1 cellular context compared by ENCODE assay signal in genomic region chr10:71112138-71112785, GRCh38.
TF ChIP-seq lines count a peak whose summit lies in the region.

No MANE protein-coding gene starts in this region.

TF ChIP-seq in K562, 482 proteins besides CTCF, POLR2A, EP300 and RAD21 (continued from another document):
- TF ChIP-seq SFPQ (IDR thresholded peaks at IDR 0.05; ENCODE audit: low read depth, low read length) = no peak
- no peak for TF ChIP-seq MTA2 (IDR thresholded peaks at IDR 0.05; ENCODE audit: low read depth)
- no peak for TF ChIP-seq ZNF592 (IDR thresholded peaks at IDR 0.05)
- no peak for TF ChIP-seq SMC3 (conservative IDR thresholded peaks at IDR 0.05; ENCODE audit: insufficient read depth, low read depth, low read length)
- TF ChIP-seq HSF4 (CRISPR knock-in tag; IDR thresholded peaks at IDR 0.05; ENCODE audit: borderline replicate concordance) = no peak
- no peak for TF ChIP-seq RBM14 (IDR thresholded peaks at IDR 0.05; ENCODE audit: borderline replicate concordance, insufficient read depth, low read depth, low read length)
- no peak for TF ChIP-seq HOMEZ (CRISPR knock-in tag; IDR thresholded peaks at IDR 0.05)
- no peak for TF ChIP-seq HINFP (tag; conservative IDR thresholded peaks at IDR 0.05; ENCODE audit: low read depth)
- TF ChIP-seq EHMT2 (IDR thresholded peaks at IDR 0.05) = no peak
- TF ChIP-seq MAFF (IDR thresholded peaks at IDR 0.05; ENCODE audit: low read length) = peak; percentile 72
- no peak for TF ChIP-seq KDM2B (CRISPR knock-in tag; IDR thresholded peaks at IDR 0.05)
- TF ChIP-seq REST (CRISPR knock-in tag; IDR thresholded peaks at IDR 0.05; ENCODE audit: low read depth) = no peak
- no peak for TF ChIP-seq ZNF23 (CRISPR knock-in tag; IDR thresholded peaks at IDR 0.05)
- no peak for TF ChIP-seq POLR3G (IDR thresholded peaks at IDR 0.05; ENCODE audit: extremely low read depth, insufficient read length, insufficient replicate concordance)
- TF ChIP-seq ZNF12 (CRISPR knock-in tag; IDR thresholded peaks at IDR 0.05) = no peak
- TF ChIP-seq DIDO1 (tag; IDR thresholded peaks at IDR 0.05; ENCODE audit: low read depth) = no peak
- peak; percentile 75; the same call in 1 of the 2 replicates for TF ChIP-seq C11orf30 (IDR thresholded peaks at IDR 0.05; ENCODE audit: low read depth)
- no peak for TF ChIP-seq POLR2AphosphoS2 (IDR thresholded peaks at IDR 0.05; ENCODE audit: low read length)
- TF ChIP-seq JUN (IDR thresholded peaks at IDR 0.05; ENCODE audit: borderline replicate concordance, low read depth, low read length) = no peak
- no peak for TF ChIP-seq JUN (CRISPR knock-in tag; IDR thresholded peaks at IDR 0.05; ENCODE audit: borderline replicate concordance)
- peak; percentile 65; the same call in 1 of the 2 replicates for TF ChIP-seq MAFK (IDR thresholded peaks at IDR 0.05; ENCODE audit: low read length)
- TF ChIP-seq NCOA2 (IDR thresholded peaks at IDR 0.05; ENCODE audit: partially characterized antibody in 2 of 2) = no peak
- no peak for TF ChIP-seq IRF2 (CRISPR knock-in tag; IDR thresholded peaks at IDR 0.05)
- TF ChIP-seq ZNF830 (CRISPR knock-in tag; IDR thresholded peaks at IDR 0.05) = no peak
- TF ChIP-seq HLTF (IDR thresholded peaks at IDR 0.05) = no peak
- no peak for TF ChIP-seq DNMT1 (IDR thresholded peaks at IDR 0.05)
- TF ChIP-seq CCAR2 (IDR thresholded peaks at IDR 0.05; ENCODE audit: low read depth, low read length) = no peak
- no peak for TF ChIP-seq GTF2B (IDR thresholded peaks at IDR 0.05; ENCODE audit: extremely low read depth, insufficient read length)
- no peak for TF ChIP-seq ARID4B (CRISPR knock-in tag; IDR thresholded peaks at IDR 0.05)
- peak; percentile 92 for TF ChIP-seq ZNF316 (IDR thresholded peaks at IDR 0.05)
- TF ChIP-seq HDAC2 (IDR thresholded peaks at IDR 0.05) = no peak
- TF ChIP-seq SMAD4 (CRISPR knock-in tag; conservative IDR thresholded peaks at IDR 0.05) = no peak
- TF ChIP-seq ZNF354B (CRISPR knock-in tag; IDR thresholded peaks at IDR 0.05) = no peak
- no peak for TF ChIP-seq ELK1 (CRISPR knock-in tag; IDR thresholded peaks at IDR 0.05)
- TF ChIP-seq ZNF263 (CRISPR knock-in tag; IDR thresholded peaks at IDR 0.05; ENCODE audit: borderline replicate concordance) = no peak
- TF ChIP-seq ZBTB26 (CRISPR knock-in tag; IDR thresholded peaks at IDR 0.05) = no peak
- no peak for TF ChIP-seq THRAP3 (IDR thresholded peaks at IDR 0.05; ENCODE audit: borderline replicate concordance)
- TF ChIP-seq CBFA2T3 (IDR thresholded peaks at IDR 0.05) = no peak
- TF ChIP-seq HDAC3 (IDR thresholded peaks at IDR 0.05; ENCODE audit: borderline replicate concordance, partially characterized antibody) = no peak
- no peak for TF ChIP-seq U2AF1 (optimal IDR thresholded peaks at IDR 0.05; ENCODE audit: low read depth, low read length)
- no peak for TF ChIP-seq FOSL1 (tag; conservative IDR thresholded peaks at IDR 0.05)
- no peak for TF ChIP-seq SP1 (CRISPR knock-in tag; IDR thresholded peaks at IDR 0.05)
- no peak for TF ChIP-seq CBX5 (IDR thresholded peaks at IDR 0.05; ENCODE audit: borderline replicate concordance, low read depth)
- TF ChIP-seq MAFG (tag; conservative IDR thresholded peaks at IDR 0.05) = peak; percentile 73; the same call in 1 of the 2 replicates
TF ChIP-seq in K562: peak in this region for 5.
